In the genomic region with DNA sequence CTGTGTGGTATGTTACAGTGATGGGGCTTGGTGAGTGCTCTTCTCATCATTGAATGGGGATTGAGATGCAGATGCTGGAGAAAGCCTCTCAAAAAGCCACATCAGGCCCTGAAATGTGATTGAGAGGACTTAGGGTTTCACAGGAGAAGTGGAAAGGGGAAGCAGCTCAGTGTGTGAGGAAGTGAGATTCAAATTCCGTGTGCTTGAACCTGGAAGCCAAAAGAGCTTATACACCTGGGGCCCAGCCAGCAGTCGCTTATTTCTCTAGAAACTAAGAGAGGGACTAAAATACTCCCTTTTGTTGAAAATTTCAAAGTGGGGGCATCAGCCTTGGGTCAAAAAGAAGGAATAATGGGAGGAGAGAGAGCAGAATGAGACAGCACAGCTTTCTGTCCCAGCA, we compare ENCODE assay signal across 1 cellular context.
A peak's percentile ranks its signal among the peaks of the same experiment; 100 is the strongest.
TF ChIP-seq lines count a peak whose summit lies in the region.

No MANE protein-coding gene starts in this region.

TF ChIP-seq in GM12878, 131 proteins besides CTCF, POLR2A, EP300 and RAD21 (continued from another document):
- TF ChIP-seq, protein P1, sequence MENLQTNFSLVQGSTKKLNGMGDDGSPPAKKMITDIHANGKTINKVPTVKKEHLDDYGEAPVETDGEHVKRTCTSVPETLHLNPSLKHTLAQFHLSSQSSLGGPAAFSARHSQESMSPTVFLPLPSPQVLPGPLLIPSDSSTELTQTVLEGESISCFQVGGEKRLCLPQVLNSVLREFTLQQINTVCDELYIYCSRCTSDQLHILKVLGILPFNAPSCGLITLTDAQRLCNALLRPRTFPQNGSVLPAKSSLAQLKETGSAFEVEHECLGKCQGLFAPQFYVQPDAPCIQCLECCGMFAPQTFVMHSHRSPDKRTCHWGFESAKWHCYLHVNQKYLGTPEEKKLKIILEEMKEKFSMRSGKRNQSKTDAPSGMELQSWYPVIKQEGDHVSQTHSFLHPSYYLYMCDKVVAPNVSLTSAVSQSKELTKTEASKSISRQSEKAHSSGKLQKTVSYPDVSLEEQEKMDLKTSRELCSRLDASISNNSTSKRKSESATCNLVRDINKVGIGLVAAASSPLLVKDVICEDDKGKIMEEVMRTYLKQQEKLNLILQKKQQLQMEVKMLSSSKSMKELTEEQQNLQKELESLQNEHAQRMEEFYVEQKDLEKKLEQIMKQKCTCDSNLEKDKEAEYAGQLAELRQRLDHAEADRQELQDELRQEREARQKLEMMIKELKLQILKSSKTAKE (IDR thresholded peaks at IDR 0.05; ENCODE audit: low read depth, poor library complexity, severe bottlenecking) = no peak
- no peak for TF ChIP-seq HDAC2 (IDR thresholded peaks at IDR 0.05)
- TF ChIP-seq, protein P2, sequence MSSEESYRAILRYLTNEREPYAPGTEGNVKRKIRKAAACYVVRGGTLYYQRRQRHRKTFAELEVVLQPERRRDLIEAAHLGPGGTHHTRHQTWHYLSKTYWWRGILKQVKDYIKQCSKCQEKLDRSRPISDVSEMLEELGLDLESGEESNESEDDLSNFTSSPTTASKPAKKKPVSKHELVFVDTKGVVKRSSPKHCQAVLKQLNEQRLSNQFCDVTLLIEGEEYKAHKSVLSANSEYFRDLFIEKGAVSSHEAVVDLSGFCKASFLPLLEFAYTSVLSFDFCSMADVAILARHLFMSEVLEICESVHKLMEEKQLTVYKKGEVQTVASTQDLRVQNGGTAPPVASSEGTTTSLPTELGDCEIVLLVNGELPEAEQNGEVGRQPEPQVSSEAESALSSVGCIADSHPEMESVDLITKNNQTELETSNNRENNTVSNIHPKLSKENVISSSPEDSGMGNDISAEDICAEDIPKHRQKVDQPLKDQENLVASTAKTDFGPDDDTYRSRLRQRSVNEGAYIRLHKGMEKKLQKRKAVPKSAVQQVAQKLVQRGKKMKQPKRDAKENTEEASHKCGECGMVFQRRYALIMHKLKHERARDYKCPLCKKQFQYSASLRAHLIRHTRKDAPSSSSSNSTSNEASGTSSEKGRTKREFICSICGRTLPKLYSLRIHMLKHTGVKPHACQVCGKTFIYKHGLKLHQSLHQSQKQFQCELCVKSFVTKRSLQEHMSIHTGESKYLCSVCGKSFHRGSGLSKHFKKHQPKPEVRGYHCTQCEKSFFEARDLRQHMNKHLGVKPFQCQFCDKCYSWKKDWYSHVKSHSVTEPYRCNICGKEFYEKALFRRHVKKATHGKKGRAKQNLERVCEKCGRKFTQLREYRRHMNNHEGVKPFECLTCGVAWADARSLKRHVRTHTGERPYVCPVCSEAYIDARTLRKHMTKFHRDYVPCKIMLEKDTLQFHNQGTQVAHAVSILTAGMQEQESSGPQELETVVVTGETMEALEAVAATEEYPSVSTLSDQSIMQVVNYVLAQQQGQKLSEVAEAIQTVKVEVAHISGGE (CRISPR knock-in tag; IDR thresholded peaks at IDR 0.05) = no peak
- peak in 1 of 2 experiments; percentile 15; a peak in 2 of 4 replicates for TF ChIP-seq IKZF2 (IDR thresholded peaks at IDR 0.05)
- TF ChIP-seq BRCA1 (IDR thresholded peaks at IDR 0.05; ENCODE audit: low read depth, low read length) = no peak
- peak; percentile 63; the same call in 1 of the 2 replicates for TF ChIP-seq IRF4 (IDR thresholded peaks at IDR 0.05; ENCODE audit: low read depth, low read length)
- TF ChIP-seq RBBP5 (conservative IDR thresholded peaks at IDR 0.05) = no peak
- no peak for TF ChIP-seq BHLHE40 (IDR thresholded peaks at IDR 0.05; ENCODE audit: borderline replicate concordance in 1 of 2, low read depth in 2 of 2, low read length in 1 of 2)
- TF ChIP-seq, protein P3, sequence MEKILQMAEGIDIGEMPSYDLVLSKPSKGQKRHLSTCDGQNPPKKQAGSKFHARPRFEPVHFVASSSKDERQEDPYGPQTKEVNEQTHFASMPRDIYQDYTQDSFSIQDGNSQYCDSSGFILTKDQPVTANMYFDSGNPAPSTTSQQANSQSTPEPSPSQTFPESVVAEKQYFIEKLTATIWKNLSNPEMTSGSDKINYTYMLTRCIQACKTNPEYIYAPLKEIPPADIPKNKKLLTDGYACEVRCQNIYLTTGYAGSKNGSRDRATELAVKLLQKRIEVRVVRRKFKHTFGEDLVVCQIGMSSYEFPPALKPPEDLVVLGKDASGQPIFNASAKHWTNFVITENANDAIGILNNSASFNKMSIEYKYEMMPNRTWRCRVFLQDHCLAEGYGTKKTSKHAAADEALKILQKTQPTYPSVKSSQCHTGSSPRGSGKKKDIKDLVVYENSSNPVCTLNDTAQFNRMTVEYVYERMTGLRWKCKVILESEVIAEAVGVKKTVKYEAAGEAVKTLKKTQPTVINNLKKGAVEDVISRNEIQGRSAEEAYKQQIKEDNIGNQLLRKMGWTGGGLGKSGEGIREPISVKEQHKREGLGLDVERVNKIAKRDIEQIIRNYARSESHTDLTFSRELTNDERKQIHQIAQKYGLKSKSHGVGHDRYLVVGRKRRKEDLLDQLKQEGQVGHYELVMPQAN (conservative IDR thresholded peaks at IDR 0.05) = no peak
- TF ChIP-seq ASH2L (IDR thresholded peaks at IDR 0.05; ENCODE audit: borderline replicate concordance, low read depth) = no peak
- TF ChIP-seq RELA (IDR thresholded peaks at IDR 0.05; ENCODE audit: borderline replicate concordance, partially characterized antibody) = no peak
- no peak for TF ChIP-seq FOS (IDR thresholded peaks at IDR 0.05; ENCODE audit: borderline replicate concordance, extremely low read depth, insufficient read length)
- TF ChIP-seq, protein P4, sequence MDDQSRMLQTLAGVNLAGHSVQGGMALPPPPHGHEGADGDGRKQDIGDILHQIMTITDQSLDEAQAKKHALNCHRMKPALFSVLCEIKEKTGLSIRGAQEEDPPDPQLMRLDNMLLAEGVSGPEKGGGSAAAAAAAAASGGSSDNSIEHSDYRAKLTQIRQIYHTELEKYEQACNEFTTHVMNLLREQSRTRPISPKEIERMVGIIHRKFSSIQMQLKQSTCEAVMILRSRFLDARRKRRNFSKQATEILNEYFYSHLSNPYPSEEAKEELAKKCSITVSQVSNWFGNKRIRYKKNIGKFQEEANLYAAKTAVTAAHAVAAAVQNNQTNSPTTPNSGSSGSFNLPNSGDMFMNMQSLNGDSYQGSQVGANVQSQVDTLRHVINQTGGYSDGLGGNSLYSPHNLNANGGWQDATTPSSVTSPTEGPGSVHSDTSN (IDR thresholded peaks at IDR 0.05; ENCODE audit: insufficient replicate concordance, low read depth, low read length) = no peak
- TF ChIP-seq NR2F1 (conservative IDR thresholded peaks at IDR 0.05) = no peak
- no peak for TF ChIP-seq EZH2 (IDR thresholded peaks at IDR 0.05; ENCODE audit: borderline replicate concordance, control insufficient read depth, low read depth, low read length)
- no peak for TF ChIP-seq TARDBP (IDR thresholded peaks at IDR 0.05; ENCODE audit: borderline replicate concordance)
- no peak for TF ChIP-seq CREM (IDR thresholded peaks at IDR 0.05; ENCODE audit: low read depth)
- TF ChIP-seq, protein P5, sequence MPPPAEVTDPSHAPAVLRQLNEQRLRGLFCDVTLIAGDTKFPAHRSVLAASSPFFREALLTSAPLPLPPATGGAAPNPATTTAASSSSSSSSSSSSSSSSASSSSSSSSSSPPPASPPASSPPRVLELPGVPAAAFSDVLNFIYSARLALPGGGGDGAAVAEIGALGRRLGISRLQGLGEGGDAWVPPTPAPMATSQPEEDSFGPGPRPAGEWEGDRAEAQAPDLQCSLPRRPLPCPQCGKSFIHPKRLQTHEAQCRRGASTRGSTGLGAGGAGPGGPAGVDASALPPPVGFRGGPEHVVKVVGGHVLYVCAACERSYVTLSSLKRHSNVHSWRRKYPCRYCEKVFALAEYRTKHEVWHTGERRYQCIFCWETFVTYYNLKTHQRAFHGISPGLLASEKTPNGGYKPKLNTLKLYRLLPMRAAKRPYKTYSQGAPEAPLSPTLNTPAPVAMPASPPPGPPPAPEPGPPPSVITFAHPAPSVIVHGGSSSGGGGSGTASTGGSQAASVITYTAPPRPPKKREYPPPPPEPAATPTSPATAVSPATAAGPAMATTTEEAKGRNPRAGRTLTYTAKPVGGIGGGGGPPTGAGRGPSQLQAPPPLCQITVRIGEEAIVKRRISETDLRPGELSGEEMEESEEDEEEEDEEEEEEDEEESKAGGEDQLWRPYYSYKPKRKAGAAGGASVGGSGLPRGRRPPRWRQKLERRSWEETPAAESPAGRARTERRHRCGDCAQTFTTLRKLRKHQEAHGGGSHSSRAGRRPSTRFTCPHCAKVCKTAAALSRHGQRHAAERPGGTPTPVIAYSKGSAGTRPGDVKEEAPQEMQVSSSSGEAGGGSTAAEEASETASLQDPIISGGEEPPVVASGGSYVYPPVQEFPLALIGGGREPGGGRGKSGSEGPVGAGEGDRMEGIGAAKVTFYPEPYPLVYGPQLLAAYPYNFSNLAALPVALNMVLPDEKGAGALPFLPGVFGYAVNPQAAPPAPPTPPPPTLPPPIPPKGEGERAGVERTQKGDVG (CRISPR knock-in tag; IDR thresholded peaks at IDR 0.05) = no peak
- no peak for TF ChIP-seq ZBED1 (IDR thresholded peaks at IDR 0.05; ENCODE audit: borderline replicate concordance)
- TF ChIP-seq GABPA (IDR thresholded peaks at IDR 0.05; ENCODE audit: low read depth) = no peak
- no peak for TF ChIP-seq YBX1 (IDR thresholded peaks at IDR 0.05)
- no peak for TF ChIP-seq FOXK2 (IDR thresholded peaks at IDR 0.05)
- TF ChIP-seq, protein P6, sequence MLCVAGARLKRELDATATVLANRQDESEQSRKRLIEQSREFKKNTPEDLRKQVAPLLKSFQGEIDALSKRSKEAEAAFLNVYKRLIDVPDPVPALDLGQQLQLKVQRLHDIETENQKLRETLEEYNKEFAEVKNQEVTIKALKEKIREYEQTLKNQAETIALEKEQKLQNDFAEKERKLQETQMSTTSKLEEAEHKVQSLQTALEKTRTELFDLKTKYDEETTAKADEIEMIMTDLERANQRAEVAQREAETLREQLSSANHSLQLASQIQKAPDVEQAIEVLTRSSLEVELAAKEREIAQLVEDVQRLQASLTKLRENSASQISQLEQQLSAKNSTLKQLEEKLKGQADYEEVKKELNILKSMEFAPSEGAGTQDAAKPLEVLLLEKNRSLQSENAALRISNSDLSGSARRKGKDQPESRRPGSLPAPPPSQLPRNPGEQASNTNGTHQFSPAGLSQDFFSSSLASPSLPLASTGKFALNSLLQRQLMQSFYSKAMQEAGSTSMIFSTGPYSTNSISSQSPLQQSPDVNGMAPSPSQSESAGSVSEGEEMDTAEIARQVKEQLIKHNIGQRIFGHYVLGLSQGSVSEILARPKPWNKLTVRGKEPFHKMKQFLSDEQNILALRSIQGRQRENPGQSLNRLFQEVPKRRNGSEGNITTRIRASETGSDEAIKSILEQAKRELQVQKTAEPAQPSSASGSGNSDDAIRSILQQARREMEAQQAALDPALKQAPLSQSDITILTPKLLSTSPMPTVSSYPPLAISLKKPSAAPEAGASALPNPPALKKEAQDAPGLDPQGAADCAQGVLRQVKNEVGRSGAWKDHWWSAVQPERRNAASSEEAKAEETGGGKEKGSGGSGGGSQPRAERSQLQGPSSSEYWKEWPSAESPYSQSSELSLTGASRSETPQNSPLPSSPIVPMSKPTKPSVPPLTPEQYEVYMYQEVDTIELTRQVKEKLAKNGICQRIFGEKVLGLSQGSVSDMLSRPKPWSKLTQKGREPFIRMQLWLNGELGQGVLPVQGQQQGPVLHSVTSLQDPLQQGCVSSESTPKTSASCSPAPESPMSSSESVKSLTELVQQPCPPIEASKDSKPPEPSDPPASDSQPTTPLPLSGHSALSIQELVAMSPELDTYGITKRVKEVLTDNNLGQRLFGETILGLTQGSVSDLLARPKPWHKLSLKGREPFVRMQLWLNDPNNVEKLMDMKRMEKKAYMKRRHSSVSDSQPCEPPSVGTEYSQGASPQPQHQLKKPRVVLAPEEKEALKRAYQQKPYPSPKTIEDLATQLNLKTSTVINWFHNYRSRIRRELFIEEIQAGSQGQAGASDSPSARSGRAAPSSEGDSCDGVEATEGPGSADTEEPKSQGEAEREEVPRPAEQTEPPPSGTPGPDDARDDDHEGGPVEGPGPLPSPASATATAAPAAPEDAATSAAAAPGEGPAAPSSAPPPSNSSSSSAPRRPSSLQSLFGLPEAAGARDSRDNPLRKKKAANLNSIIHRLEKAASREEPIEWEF (IDR thresholded peaks at IDR 0.05; ENCODE audit: insufficient replicate concordance, low read depth, low read length) = no peak
- no peak for TF ChIP-seq MEF2B (IDR thresholded peaks at IDR 0.05; ENCODE audit: partially characterized antibody, poor library complexity, severe bottlenecking)
- peak; percentile 71 for TF ChIP-seq TCF12 (IDR thresholded peaks at IDR 0.05; ENCODE audit: low read depth, low read length)
- TF ChIP-seq YY1 (IDR thresholded peaks at IDR 0.05; ENCODE audit: low read depth, low read length) = no peak
- TF ChIP-seq, protein P7, sequence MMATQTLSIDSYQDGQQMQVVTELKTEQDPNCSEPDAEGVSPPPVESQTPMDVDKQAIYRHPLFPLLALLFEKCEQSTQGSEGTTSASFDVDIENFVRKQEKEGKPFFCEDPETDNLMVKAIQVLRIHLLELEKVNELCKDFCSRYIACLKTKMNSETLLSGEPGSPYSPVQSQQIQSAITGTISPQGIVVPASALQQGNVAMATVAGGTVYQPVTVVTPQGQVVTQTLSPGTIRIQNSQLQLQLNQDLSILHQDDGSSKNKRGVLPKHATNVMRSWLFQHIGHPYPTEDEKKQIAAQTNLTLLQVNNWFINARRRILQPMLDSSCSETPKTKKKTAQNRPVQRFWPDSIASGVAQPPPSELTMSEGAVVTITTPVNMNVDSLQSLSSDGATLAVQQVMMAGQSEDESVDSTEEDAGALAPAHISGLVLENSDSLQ (IDR thresholded peaks at IDR 0.05) = no peak
- TF ChIP-seq ETV6 (conservative IDR thresholded peaks at IDR 0.05 in 1 of 2, IDR thresholded peaks at IDR 0.05 in 1 of 2; ENCODE audit: borderline replicate concordance in 1 of 2, low read depth in 1 of 2) = peak in 1 of 2 experiments; percentile 66; a peak in 1 of 4 replicates
- TF ChIP-seq, protein P8, sequence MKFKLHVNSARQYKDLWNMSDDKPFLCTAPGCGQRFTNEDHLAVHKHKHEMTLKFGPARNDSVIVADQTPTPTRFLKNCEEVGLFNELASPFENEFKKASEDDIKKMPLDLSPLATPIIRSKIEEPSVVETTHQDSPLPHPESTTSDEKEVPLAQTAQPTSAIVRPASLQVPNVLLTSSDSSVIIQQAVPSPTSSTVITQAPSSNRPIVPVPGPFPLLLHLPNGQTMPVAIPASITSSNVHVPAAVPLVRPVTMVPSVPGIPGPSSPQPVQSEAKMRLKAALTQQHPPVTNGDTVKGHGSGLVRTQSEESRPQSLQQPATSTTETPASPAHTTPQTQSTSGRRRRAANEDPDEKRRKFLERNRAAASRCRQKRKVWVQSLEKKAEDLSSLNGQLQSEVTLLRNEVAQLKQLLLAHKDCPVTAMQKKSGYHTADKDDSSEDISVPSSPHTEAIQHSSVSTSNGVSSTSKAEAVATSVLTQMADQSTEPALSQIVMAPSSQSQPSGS (IDR thresholded peaks at IDR 0.05; ENCODE audit: low read length) = no peak
- 0 out of 2 replicates have a peak, but pooled peaks have one; percentile 12 for TF ChIP-seq RCOR1 (conservative IDR thresholded peaks at IDR 0.05; ENCODE audit: low read depth, low read length)
TF ChIP-seq in GM12878: peak in this region for 13.
